1 cellular context compared by ENCODE assay signal in genomic region chr16:88560722-88561484, GRCh38.
TF ChIP-seq lines count a peak whose summit lies in the region.

No MANE protein-coding gene starts in this region.

TF ChIP-seq in HepG2, 621 proteins besides CTCF, POLR2A, EP300 and RAD21 (continued from another document and continues in another):
- TF ChIP-seq FOXO4 (CRISPR knock-in tag; conservative IDR thresholded peaks at IDR 0.05), result peak; percentile 100
- peak; percentile 75 for TF ChIP-seq PBX2 (CRISPR knock-in tag; IDR thresholded peaks at IDR 0.05)
- peak; percentile 92 for TF ChIP-seq KDM6A (CRISPR knock-in tag; IDR thresholded peaks at IDR 0.05; ENCODE audit: low read depth)
- peak; percentile 99 for TF ChIP-seq TOE1 (CRISPR knock-in tag; IDR thresholded peaks at IDR 0.05)
- peak; percentile 100 for TF ChIP-seq TGIF2 (CRISPR knock-in tag; IDR thresholded peaks at IDR 0.05)
- peak; percentile 42; the same call in 1 of the 2 replicates for TF ChIP-seq ZNF292 (CRISPR knock-in tag; IDR thresholded peaks at IDR 0.05; ENCODE audit: borderline replicate concordance, low read depth)
- TF ChIP-seq ATRX (CRISPR knock-in tag; IDR thresholded peaks at IDR 0.05; ENCODE audit: borderline replicate concordance), result peak; percentile 97
- peak; percentile 92 for TF ChIP-seq HOXA3 (CRISPR knock-in tag; IDR thresholded peaks at IDR 0.05)
- peak; percentile 99 for TF ChIP-seq ZNF879 (CRISPR knock-in tag; IDR thresholded peaks at IDR 0.05)
- peak; percentile 100 for TF ChIP-seq ERF (CRISPR knock-in tag; IDR thresholded peaks at IDR 0.05)
- TF ChIP-seq PRDM10 (CRISPR knock-in tag; IDR thresholded peaks at IDR 0.05; ENCODE audit: low read depth), result peak; percentile 95
- TF ChIP-seq RORA (CRISPR knock-in tag; IDR thresholded peaks at IDR 0.05), result no peak
- TF ChIP-seq ESRRA (CRISPR knock-in tag; IDR thresholded peaks at IDR 0.05; ENCODE audit: low read depth), result peak; percentile 91
- peak; percentile 82 for TF ChIP-seq HIC2 (CRISPR knock-in tag; IDR thresholded peaks at IDR 0.05; ENCODE audit: low read depth)
- TF ChIP-seq ZNF563 (CRISPR knock-in tag; IDR thresholded peaks at IDR 0.05), result peak; percentile 99
- TF ChIP-seq ZBTB38 (CRISPR knock-in tag; IDR thresholded peaks at IDR 0.05), result peak; percentile 88
- no peak for TF ChIP-seq CEBPB (IDR thresholded peaks at IDR 0.05; ENCODE audit: borderline replicate concordance, low read depth, low read length)
- TF ChIP-seq ZNF496 (CRISPR knock-in tag; IDR thresholded peaks at IDR 0.05; ENCODE audit: insufficient replicate concordance), result peak; percentile 81
- TF ChIP-seq SNRNP70 (IDR thresholded peaks at IDR 0.05; ENCODE audit: low read depth, low read length), result no peak
- TF ChIP-seq DBP (CRISPR knock-in tag; IDR thresholded peaks at IDR 0.05; ENCODE audit: not compliant biosample characterization), result peak; percentile 99
- no peak for TF ChIP-seq RAD51 (IDR thresholded peaks at IDR 0.05; ENCODE audit: borderline replicate concordance)
- peak; percentile 95 for TF ChIP-seq PPARG (CRISPR knock-in tag; conservative IDR thresholded peaks at IDR 0.05)
- no peak for TF ChIP-seq HNRNPK (IDR thresholded peaks at IDR 0.05; ENCODE audit: low read depth, low read length, poor library complexity, severe bottlenecking)
- no peak for TF ChIP-seq PLRG1 (conservative IDR thresholded peaks at IDR 0.05)
- peak; percentile 87; the same call in 1 of the 2 replicates for TF ChIP-seq PRMT3 (CRISPR knock-in tag; IDR thresholded peaks at IDR 0.05; ENCODE audit: borderline replicate concordance, low read depth)
- TF ChIP-seq KMT2A (CRISPR knock-in tag; IDR thresholded peaks at IDR 0.05), result peak; percentile 85
- peak; percentile 98 for TF ChIP-seq SNAPC5 (CRISPR knock-in tag; IDR thresholded peaks at IDR 0.05; ENCODE audit: borderline replicate concordance)
- peak; percentile 99 for TF ChIP-seq TMF1 (CRISPR knock-in tag; IDR thresholded peaks at IDR 0.05; ENCODE audit: low read depth)
- TF ChIP-seq ZBTB40 (IDR thresholded peaks at IDR 0.05), result no peak
- TF ChIP-seq ZBTB40 (CRISPR knock-in tag; IDR thresholded peaks at IDR 0.05), result peak; percentile 94
- TF ChIP-seq ZBTB34 (CRISPR knock-in tag; IDR thresholded peaks at IDR 0.05), result peak; percentile 91
- no peak for TF ChIP-seq POLR2AphosphoS5 (IDR thresholded peaks at IDR 0.05; ENCODE audit: low read depth, low read length)
- TF ChIP-seq ZFP36L2 (CRISPR knock-in tag; IDR thresholded peaks at IDR 0.05), result peak; percentile 100
- TF ChIP-seq ZNF691 (CRISPR knock-in tag; IDR thresholded peaks at IDR 0.05; ENCODE audit: borderline replicate concordance, low read depth), result peak; percentile 98
- peak; percentile 88 for TF ChIP-seq ZNF503 (CRISPR knock-in tag; IDR thresholded peaks at IDR 0.05)
